ENCODE assay signal across 8 cellular contexts in genomic region chr13:33017410-33017929, GRCh38. TPM values are rescaled to one million over a fixed set of nuclear protein-coding genes. Genes with fewer than 3 reads are reported as not detected.
DNase-seq lines count a peak whose midpoint lies in the region; ATAC-seq, FAIRE-seq and TF ChIP-seq lines count a peak whose summit lies in the region.

No MANE protein-coding gene starts in this region.

- TF ChIP-seq EP300 in A549 (IDR thresholded peaks at IDR 0.05) = no peak
- TF ChIP-seq EP300 in tibial nerve (IDR thresholded peaks at IDR 0.05) = peak in 1 of 2 donors; percentile 75

- H4K8ac ChIP-seq in mesendoderm (ENCODE audit: low read depth, low read length) = no peak overlapping the region

- peaks cover 76% of the 10 kb centered on the region for H3K27me3 Mint-ChIP-seq in endodermal cell (ENCODE audit: insufficient read depth)

- CTCF ChIA-PET in A549 (lab: Yijun Ruan, JAX) = interaction anchor here (0.5 to 1.3 kb wide), 5 partner anchors 34 to 430 kb away, joined by 3 to 4 read pairs (median 3); no protein-coding TSS in a partner anchor

- H2AK5ac ChIP-seq in mesendoderm (ENCODE audit: low read length) = no peak overlapping the region

- H3K27ac ChIP-seq in A549 (no peak overlapping the region; a peak in 1 of 6 replicates), endodermal cell (ENCODE audit: low read depth, low read length) (no peak overlapping the region), mesendoderm (ENCODE audit: low read depth, low read length) (no peak overlapping the region), tibial nerve (peak overlapping the region; percentile 73 to 88 (median 81))

- no peaks in the 10 kb centered on the region for H3K36me3 Mint-ChIP-seq in endodermal cell (ENCODE audit: low read depth)

- no peak overlapping the region for H4K5ac ChIP-seq in mesendoderm (ENCODE audit: low read length)

- no peak overlapping the region for H2BK5ac ChIP-seq in mesendoderm (ENCODE audit: low read length)

- H3K36me3 ChIP-seq in endodermal cell (ENCODE audit: control insufficient read depth, insufficient read depth, low read length) (no peaks in the 10 kb centered on the region), mesendoderm (ENCODE audit: control insufficient read depth, insufficient read depth, low read length) (no peaks in the 10 kb centered on the region), tibial nerve (no peaks in the 10 kb centered on the region)

- H3K9ac ChIP-seq in endodermal cell (ENCODE audit: extremely low read depth, low read length, poor library complexity, severe bottlenecking) (no peak overlapping the region), mesendoderm (ENCODE audit: low read length) (peak overlapping the region; percentile 14)

- H3K4me3 Mint-ChIP-seq in endodermal cell = peak overlapping the region; percentile 45

- H2BK120ac ChIP-seq in mesendoderm (ENCODE audit: low read depth, low read length) = no peak overlapping the region

- 31% methylated on average over 12 of the region's 12 CpGs for WGBS in A549 (ENCODE audit: missing lambda C conversion rate)
- WGBS in endodermal cell (ENCODE audit: insufficient coverage in 1 of 2, insufficient read length in 1 of 2), 2 experiments = 37 to 49% methylated on average over 9 to 12 of the region's 12 CpGs
- no CpG with 5 or more reads among the region's 12 CpGs for WGBS in mesendoderm (ENCODE audit: extremely low coverage, insufficient coverage, low lambda C conversion rate)
- 24 to 25% methylated on average over 12 of the region's 12 CpGs for WGBS in tibial nerve, 2 donors

- H3K79me2 ChIP-seq in mesendoderm (ENCODE audit: control insufficient read depth, insufficient read depth, low read length) = no peaks in the 10 kb centered on the region

- no peak overlapping the region for H2BK15ac ChIP-seq in mesendoderm (replicated peaks; ENCODE audit: low read depth)

- DNase-seq in A549 (ENCODE audit: low read depth in 1 of 2, low spot score in 1 of 2) = peak; percentile 40 to 69
- DNase-seq in RCC 7860 (ENCODE audit: low spot score) = peak; percentile 14
- peak; percentile 76 for DNase-seq in endodermal cell
- DNase-seq in mesendoderm = peak; percentile 93
- peak; percentile 46 to 69 for DNase-seq in tibial nerve (ENCODE audit: low spot score in 2 of 2)
- no peak for DNase-seq in amniotic stem cell (lab: John Stamatoyannopoulos, UW)

- no peak for TF ChIP-seq POLR2A in A549 (IDR thresholded peaks at IDR 0.05; ENCODE audit: low read length)
- peak; percentile 24 to 70 for TF ChIP-seq POLR2A in tibial nerve (IDR thresholded peaks at IDR 0.05)

- no peak overlapping the region for H3K4ac ChIP-seq in mesendoderm (ENCODE audit: low read depth, low read length)

- no peaks in the 10 kb centered on the region for H3K9me3 Mint-ChIP-seq in endodermal cell

- H3K79me1 ChIP-seq in mesendoderm (ENCODE audit: low read length) = no peaks in the 10 kb centered on the region

- ATAC-seq in A549 (peak; percentile 79 to 93), GM18520 (IDR thresholded peaks at IDR 0.05; ENCODE audit: unreplicated experiment) (peak; percentile 80), HG03039 (IDR thresholded peaks at IDR 0.05; ENCODE audit: unreplicated experiment) (peak; percentile 63)

- no peaks in the 10 kb centered on the region for H3K4me1 ChIP-seq in A549
- no peaks in the 10 kb centered on the region for H3K4me1 ChIP-seq in endodermal cell (ENCODE audit: control insufficient read depth, insufficient read depth, low read length)
- peaks cover 1% of the 10 kb centered on the region for H3K4me1 ChIP-seq in mesendoderm (ENCODE audit: control insufficient read depth, low read depth, low read length)
- peaks cover 0 to 23% (median 1%) of the 10 kb centered on the region in 4 donors for H3K4me1 ChIP-seq in tibial nerve

- TF ChIP-seq CTCF in A549 (IDR thresholded peaks at IDR 0.05) (peak; percentile 25; the same call in 1 of the 3 replicates), endodermal cell (conservative IDR thresholded peaks at IDR 0.05) (peak; percentile 76), tibial nerve (IDR thresholded peaks at IDR 0.05) (peak; percentile 37 to 85 (median 75))

- H3K4me3 ChIP-seq in A549 (peak overlapping the region; percentile 47; the same call in 2 of the 3 replicates), endodermal cell (ENCODE audit: low read length) (peak overlapping the region; percentile 61), mesendoderm (ENCODE audit: low read length) (no peak overlapping the region), tibial nerve (peak overlapping the region; percentile 42 to 61 (median 56))

- H3K18ac ChIP-seq in mesendoderm (ENCODE audit: low read length) = no peak overlapping the region

- no peaks in the 10 kb centered on the region for H3K9me3 ChIP-seq in A549
- H3K9me3 ChIP-seq in endodermal cell (ENCODE audit: control insufficient read depth, low read length) = no peaks in the 10 kb centered on the region
- no peaks in the 10 kb centered on the region for H3K9me3 ChIP-seq in tibial nerve

- FAIRE-seq in A549 (lab: Jason Lieb, UNC) (no peak), RCC 7860 (lab: Jason Lieb, UNC) (no peak)

- peaks cover 65% of the 10 kb centered on the region for H3K27me3 ChIP-seq in endodermal cell (ENCODE audit: control insufficient read depth, insufficient read depth, low read length, poor library complexity, severe bottlenecking)
- peaks cover 13% of the 10 kb centered on the region for H3K27me3 ChIP-seq in mesendoderm (ENCODE audit: insufficient read depth, low read length, poor library complexity)
- H3K27me3 ChIP-seq in tibial nerve = no peaks in the 10 kb centered on the region

- H3K4me2 ChIP-seq in A549 (peak overlapping the region; percentile 79), mesendoderm (ENCODE audit: low read length) (peak overlapping the region; percentile 77)

- H3K4me1 Mint-ChIP-seq in endodermal cell = peaks cover 6% of the 10 kb centered on the region

- H3K27ac Mint-ChIP-seq in endodermal cell = no peak overlapping the region

- H3K23ac ChIP-seq in mesendoderm (ENCODE audit: low read length) = no peak overlapping the region

- TF ChIP-seq RAD21 in A549 (conservative IDR thresholded peaks at IDR 0.05 in 1 of 2, IDR thresholded peaks at IDR 0.05 in 1 of 2) = peak; percentile 49 to 55

- peak overlapping the region; percentile 78 for H3K56ac ChIP-seq in mesendoderm (ENCODE audit: low read length)

- POLR2A ChIA-PET in A549 (lab: Yijun Ruan, JAX) = no interaction called here

TF ChIP-seq in A549, 52 proteins besides CTCF, POLR2A, EP300 and RAD21:
- TF ChIP-seq SMC3 (IDR thresholded peaks at IDR 0.05) = peak; percentile 19; the same call in 1 of the 3 replicates
- TF ChIP-seq, protein P1, sequence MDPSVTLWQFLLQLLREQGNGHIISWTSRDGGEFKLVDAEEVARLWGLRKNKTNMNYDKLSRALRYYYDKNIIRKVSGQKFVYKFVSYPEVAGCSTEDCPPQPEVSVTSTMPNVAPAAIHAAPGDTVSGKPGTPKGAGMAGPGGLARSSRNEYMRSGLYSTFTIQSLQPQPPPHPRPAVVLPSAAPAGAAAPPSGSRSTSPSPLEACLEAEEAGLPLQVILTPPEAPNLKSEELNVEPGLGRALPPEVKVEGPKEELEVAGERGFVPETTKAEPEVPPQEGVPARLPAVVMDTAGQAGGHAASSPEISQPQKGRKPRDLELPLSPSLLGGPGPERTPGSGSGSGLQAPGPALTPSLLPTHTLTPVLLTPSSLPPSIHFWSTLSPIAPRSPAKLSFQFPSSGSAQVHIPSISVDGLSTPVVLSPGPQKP (IDR thresholded peaks at IDR 0.05; ENCODE audit: low read depth, low read length) = no peak
TF ChIP-seq in A549: peak in this region for 1.

RNA-seq across cellular contexts. Expression of gene KL, which starts 1.2 kb away (rescaled TPM):
- polyA plus RNA-seq in A549 (2011; rRNA removed) (0.01 and 0.04 TPM in 2 replicates), A549 (2017; fragmentation: RNase III; extraction: RNeasy Plus Mini Kit Qiagen cat#74134 plus additional on column Dnase treatment) (not detected in 3 replicates)
- not detected in 2 replicates for polyA plus RNA-seq in A549 (2012; cell fraction: cytosol; rRNA removed)
- polyA plus RNA-seq in A549 (2012; cell fraction: nucleus; rRNA removed) = not detected in 2 replicates
- not detected in 2 replicates for polyA minus RNA-seq in A549 (2011; rRNA and poly(A)+ RNA removed)
- total RNA-seq in endodermal cell (under 1 TPM in 1 of 2 donors, not detected in 1; 0.09 TPM), tibial nerve (1 to 10 TPM; 5.1 to 7.3 (median 6.9) TPM)
- not detected for polyA plus RNA-seq in endodermal cell (2013, experiment 1 of 2)
- polyA plus RNA-seq in endodermal cell (2013, experiment 2 of 2) = not detected
- polyA plus RNA-seq in mesendoderm (2013, experiment 1 of 2) = 0.08 TPM
- 0.07 TPM for polyA plus RNA-seq in mesendoderm (2013, experiment 2 of 2)

Comparison
In these comparisons a context has a peak if more than half of its experiments do, and no peak if none do; other contexts are left out.
1. H3K27ac ChIP-seq: peak in tibial nerve (4 of 4); none in A549 (0 of 2), endodermal cell (single experiment) and mesendoderm (single experiment).
2. CTCF ChIP-seq: peak in every context shown above with its lines; median percentile 76 in endodermal cell; 75 in tibial nerve; 25 in A549.
3. RNA of gene KL, which starts 1.2 kb away (total RNA-seq): 5.1 to 7.3 TPM in tibial nerve; 0.09 TPM in endodermal cell; every median in the first group is over 4 times any median in the second.
4. Peak in every context shown above with its lines, with median percentiles within 50 percentile points of each other: ATAC-seq.